Comparison of ENCODE assay signal across 1 cellular context in genomic region chr11:65388731-65389130, GRCh38.
TF ChIP-seq lines count a peak whose summit lies in the region.

No MANE protein-coding gene starts in this region.

TF ChIP-seq in GM23338, 12 proteins besides CTCF, POLR2A, EP300 and RAD21:
- no peak for TF ChIP-seq REST (IDR thresholded peaks at IDR 0.05; ENCODE audit: unreplicated experiment)
TF ChIP-seq in GM23338: peak in this region for 0.
